ENCODE assay signal across 24 cellular contexts in the genomic region with DNA sequence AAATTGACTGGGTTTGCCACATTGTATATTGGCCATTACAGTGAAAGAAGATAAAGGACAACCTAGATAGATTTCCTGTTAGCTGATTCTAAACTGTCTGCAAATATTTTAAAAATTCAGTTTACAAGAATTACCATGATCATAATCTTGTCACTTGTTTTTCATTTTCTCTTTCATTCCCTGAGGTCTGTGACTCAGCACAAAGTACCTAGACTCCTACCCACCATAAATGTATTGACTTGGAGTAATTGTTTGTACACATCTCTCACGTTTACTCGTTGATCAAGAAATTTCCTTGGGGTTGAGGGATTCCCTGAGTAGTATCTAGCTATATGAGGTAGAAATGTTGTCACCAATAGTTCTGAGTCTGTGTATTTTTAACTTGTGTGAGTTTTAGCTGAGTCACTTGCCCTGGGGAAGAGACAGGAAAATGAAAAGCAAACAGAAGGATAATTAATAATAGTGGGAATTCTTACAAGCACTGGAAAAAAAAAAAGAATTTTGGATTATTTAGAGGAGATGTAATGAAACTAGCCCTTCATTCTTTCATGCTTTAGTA.
A peak's percentile ranks its signal among the peaks of the same experiment; 100 is the strongest.
DNase-seq lines count a peak whose midpoint lies in the region; ATAC-seq and TF ChIP-seq lines count a peak whose summit lies in the region.
"Had no signal": no experiment of that assay in that cellular context is flagged by ENCODE, and none has a peak within 500 bp of the region (broad histone marks: within the 10 kb centered on the region; RNA-seq: fewer than 3 reads in every experiment).

No MANE protein-coding gene starts in this region.

- intact Hi-C loops in OCI-LY7 (cut with micrococcal nuclease; ENCODE audit: unreplicated experiment), result no loop called here

- CTCF ChIA-PET in OCI-LY7 (lab: Charles Lee; ENCODE audit: unreplicated experiment), result no interaction called here

- H3K36me3 ChIP-seq in adipocyte (ENCODE audit: control insufficient read depth, insufficient read depth, low read length, severe bottlenecking) (no peaks in the 10 kb centered on the region), OCI-LY7 (ENCODE audit: insufficient read depth, low read length) (no peaks in the 10 kb centered on the region)
- H3K36me3 ChIP-seq: BLaER1, esophagus squamous epithelium, ovary, SJCRH30, upper lobe of left lung had no signal

- no peak for TF ChIP-seq POLR2A in GM18505 (IDR thresholded peaks at IDR 0.05; ENCODE audit: borderline replicate concordance, extremely low read depth, insufficient read depth, insufficient read length)

- H3K9me2 ChIP-seq in OCI-LY7 (ENCODE audit: insufficient read depth, low read length), result no peaks in the 10 kb centered on the region

- H3K9ac ChIP-seq in adipocyte (ENCODE audit: low read length), result no peak overlapping the region
- H3K9ac ChIP-seq: BLaER1 had no signal

- POLR2A ChIA-PET in OCI-LY7 (lab: Charles Lee), result no interaction called here

- H4K20me1 ChIP-seq in OCI-LY7 (ENCODE audit: insufficient read depth, low read length), result no peaks in the 10 kb centered on the region
- H4K20me1 ChIP-seq: BLaER1 had no signal

- H3K4me3 ChIP-seq in adipocyte (ENCODE audit: low read length) (no peak overlapping the region), OCI-LY7 (ENCODE audit: low read depth, low read length, poor library complexity, severe bottlenecking) (no peak overlapping the region)
- H3K4me3 ChIP-seq: BLaER1, esophagus squamous epithelium, ovary, SJCRH30, upper lobe of left lung had no signal

- no peak for TF ChIP-seq CTCF in OCI-LY7 (conservative IDR thresholded peaks at IDR 0.05; ENCODE audit: low read length)

- no TSS peak for BruUV-seq in OCI-LY7 (replicated peaks; lab: Mats Ljungman, UMichigan)

- H3K4me1 ChIP-seq in adipocyte (ENCODE audit: control insufficient read depth, insufficient read depth, low read length) (no peaks in the 10 kb centered on the region), OCI-LY7 (ENCODE audit: insufficient read depth, low read length, poor library complexity, severe bottlenecking) (no peaks in the 10 kb centered on the region)
- H3K4me1 ChIP-seq: BLaER1, upper lobe of left lung had no signal

- H3K27me3 ChIP-seq in adipocyte (replicated peaks; ENCODE audit: control insufficient read depth, insufficient read depth, low read length), result no peaks in the 10 kb centered on the region
- H3K27me3 ChIP-seq: BLaER1, esophagus squamous epithelium, ovary, SJCRH30, upper lobe of left lung had no signal

- no peak overlapping the region for H3K4me2 ChIP-seq in OCI-LY7 (ENCODE audit: low read length)
- H3K4me2 ChIP-seq: BLaER1 had no signal

- DNase-seq in EH (ENCODE audit: low read depth) (peak; percentile 64), M059J (ENCODE audit: low read depth) (peak; percentile 28), adipocyte (ENCODE audit: low read depth) (peak; percentile 19), kidney glomerular epithelial cell (lab: John Stamatoyannopoulos, UW) (peak; percentile 9), OCI-LY7 (ENCODE audit: low spot score) (no peak), DMS53 treated with DMSO at 0.1 percent for 48 hours (lab: John Stamatoyannopoulos, UW; ENCODE audit: unreplicated experiment) (no peak)
- DNase-seq: activated CD4-positive, alpha-beta T cell treated with anti-CD3 and anti-CD28 coated beads, Interleukin-2, amount 10 ng/mL, durations not matched to agents 24 days and 14 days; activated CD8-positive, alpha-beta memory T cell treated with anti-CD3 and anti-CD28 coated beads, Interleukin-2, amount 10 ng/mL, durations not matched to agents 7 days and 5 days; Calu3; effector memory CD8-positive, alpha-beta T cell; esophagus squamous epithelium; H7; left cardiac atrium; NCI-H774; ovary; SJCRH30; T-helper 2 cell; upper lobe of left lung had no signal

- ATAC-seq in GM18505 (IDR thresholded peaks at IDR 0.05; ENCODE audit: unreplicated experiment) (no peak), HG03457 (IDR thresholded peaks at IDR 0.05; ENCODE audit: unreplicated experiment) (no peak)
- ATAC-seq: activated CD8-positive, alpha-beta memory T cell treated with anti-CD3 and anti-CD28 coated beads, Interleukin-2, amount 10 ng/mL, durations not matched to agents 7 days and 5 days; effector memory CD8-positive, alpha-beta T cell; left cardiac atrium; natural killer cell treated with Interleukin-12 subunit alpha and Interleukin-12 subunit beta and Interleukin-15 and Interleukin-18, amount 100 ng/mL, for 72 hours; sciatic nerve had no signal

- no peak overlapping the region for H3K27ac ChIP-seq in OCI-LY7 (ENCODE audit: low read depth, low read length, poor library complexity, severe bottlenecking)
- H3K27ac ChIP-seq: BLaER1, esophagus squamous epithelium, ovary, SJCRH30, upper lobe of left lung, VCaP had no signal

- H3K9me3 ChIP-seq in adipocyte (ENCODE audit: control insufficient read depth, low read length) (no peaks in the 10 kb centered on the region), OCI-LY7 (ENCODE audit: low read length) (no peaks in the 10 kb centered on the region)
- H3K9me3 ChIP-seq: BLaER1, esophagus squamous epithelium, ovary, SJCRH30, upper lobe of left lung had no signal

- no peaks in the 10 kb centered on the region for H3K79me2 ChIP-seq in OCI-LY7 (ENCODE audit: insufficient read depth, low read depth, low read length)

- no peak overlapping the region for H2AFZ ChIP-seq in OCI-LY7 (ENCODE audit: low read length)

Comparison
In these comparisons a context has a peak if more than half of its experiments do, and no peak if none do; other contexts are left out.
1. DNase-seq: peak in EH (single experiment), M059J (single experiment), adipocyte (single experiment) and kidney glomerular epithelial cell (single experiment); none in OCI-LY7 (single experiment) and DMS53 treated with DMSO at 0.1 percent for 48 hours (single experiment).